Comparison of ENCODE assay signal across 23 cellular contexts in genomic region chr1:70033934-70034333, GRCh38.
"Had no signal": no experiment of that assay in that cellular context is flagged by ENCODE, and none has a peak within 500 bp of the region (broad histone marks: within the 10 kb centered on the region; RNA-seq: fewer than 3 reads in every experiment).

No MANE protein-coding gene starts in this region.

- H3K36me3 ChIP-seq: brain microvascular endothelial cell, WERI-Rb-1 had no signal

- H3K27me3 ChIP-seq: brain microvascular endothelial cell had no signal

- H3K4me2 ChIP-seq: PC-9 had no signal

- H2AFZ ChIP-seq: PC-9 had no signal

- H3K27ac ChIP-seq: brain microvascular endothelial cell, PC-9, RWPE1, WERI-Rb-1 had no signal

- DNase-seq: activated CD4-positive, alpha-beta T cell treated with anti-CD3 and anti-CD28 coated beads, Interleukin-2, amount 10 ng/mL, durations not matched to agents 24 days and 14 days; activated CD4-positive, alpha-beta T cell treated with anti-CD3 and anti-CD28 coated beads, Interleukin-2, amount 50 U/mL, for 4 hours; activated CD8-positive, alpha-beta T cell treated with anti-CD3 and anti-CD28 coated beads for 36 hours; activated effector memory CD4-positive, alpha-beta T cell treated with anti-CD3 and anti-CD28 coated beads, Interleukin-2, amount 50 U/mL, for 16 hours; activated naive CD4-positive, alpha-beta T cell; activated naive CD4-positive, alpha-beta T cell treated with anti-CD3 and anti-CD28 coated beads, Interleukin-2, amount 50 U/mL, for 16 hours; activated naive CD8-positive, alpha-beta T cell treated with anti-CD3 and anti-CD28 coated beads for 36 hours; activated T-cell treated with anti-CD3 and anti-CD28 coated beads, Interleukin-2, amount 50 U/mL, for 1 hour; activated T-cell treated with anti-CD3 and anti-CD28 coated beads, Interleukin-2, amount 50 U/mL, for 72 hours; amniotic stem cell; aorta; central memory CD4-positive, alpha-beta T cell; NCI-H1048; NCI-H1694 treated with DMSO at 0.1 percent for 48 hours; NK-92 treated with Interleukin-12 subunit alpha and Interleukin-12 subunit beta, amount 100 ng/mL, for 24 hours; SIG-M5 had no signal

- ATAC-seq: activated CD8-positive, alpha-beta T cell treated with anti-CD3 and anti-CD28 coated beads for 36 hours; activated T-cell treated with anti-CD3 and anti-CD28 coated beads, Interleukin-2, amount 50 U/mL, for 72 hours; activated T-helper 17 cell treated with anti-CD3 and anti-CD28 coated beads, Interleukin-2, amount 50 U/mL, for 72 hours; Right ventricle myocardium inferior had no signal

- FAIRE-seq: RCC 7860 had no signal

- H3K4me3 ChIP-seq: PC-9 had no signal
